In the genomic region with DNA sequence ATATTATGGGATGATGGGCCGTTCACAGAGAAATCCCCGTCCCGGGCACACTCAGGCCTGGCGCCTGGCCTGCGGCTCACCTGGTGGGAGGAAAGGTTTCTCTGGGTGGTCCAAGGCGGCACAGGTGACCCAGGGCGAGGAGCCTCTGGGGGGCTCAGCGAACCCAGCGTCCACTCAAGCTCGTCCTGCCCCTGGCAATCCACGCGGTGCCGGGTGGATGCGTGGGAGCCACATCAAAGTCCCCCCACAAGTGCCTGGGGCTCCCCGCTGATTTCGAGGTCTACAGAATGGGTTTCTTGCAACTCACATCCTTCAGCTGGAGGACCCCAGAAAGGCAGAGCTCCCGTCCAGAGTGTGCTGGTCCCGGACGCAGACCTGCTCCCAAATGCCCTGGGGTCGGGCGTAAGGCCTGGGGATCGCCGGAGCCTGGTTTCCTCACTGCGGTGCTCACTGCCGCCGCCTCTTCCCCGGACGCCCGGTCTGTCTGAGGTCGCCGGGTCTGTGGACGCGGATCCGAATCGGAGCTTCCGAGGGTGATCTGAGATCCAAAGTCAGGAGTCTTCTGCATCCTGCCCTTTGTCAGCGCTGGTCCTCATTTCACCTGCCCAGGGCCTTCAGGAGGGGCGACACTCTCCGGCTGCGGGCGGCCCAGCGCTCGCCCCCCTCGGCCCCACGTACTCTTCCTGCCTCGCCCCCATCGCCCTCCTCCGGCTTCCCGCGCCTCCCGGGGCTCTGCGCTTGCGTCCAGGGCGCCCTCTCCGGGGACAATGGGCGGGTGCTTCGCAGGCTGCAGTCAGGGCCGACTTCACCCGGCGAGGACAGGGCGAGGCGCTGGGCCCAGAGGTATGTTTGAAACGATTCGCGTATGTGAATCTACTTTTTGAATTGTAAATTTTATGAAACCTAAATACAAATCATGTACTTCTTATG, we compare ENCODE assay signal across 8 cellular contexts. TPM values are rescaled to one million over a fixed set of nuclear protein-coding genes. Genes with fewer than 3 reads are reported as not detected.
DNase-seq lines count a peak whose midpoint lies in the region; ATAC-seq lines count a peak whose summit lies in the region.

No MANE protein-coding gene starts in this region.

- ATAC-seq in GM18499 (IDR thresholded peaks at IDR 0.05; ENCODE audit: insufficient read depth, unreplicated experiment) (peak; percentile 57), HG03039 (IDR thresholded peaks at IDR 0.05; ENCODE audit: unreplicated experiment) (peak; percentile 67)

- DNase-seq in activated CD4-positive, alpha-beta T cell treated with anti-CD3 and anti-CD28 coated beads for 1 hour, result peak; percentile 41
- DNase-seq in dermis blood vessel endothelial cell, result peak; percentile 67
- DNase-seq in lung microvascular endothelial cell (ENCODE audit: low read depth in 2 of 2), result peak; percentile 68 to 71
- peak; percentile 43 for DNase-seq in stimulated activated CD8-positive, alpha-beta memory T cell treated with anti-CD3 and anti-CD28 coated beads, Interleukin-12 subunit alpha, Interleukin-12 subunit beta, amount 100 ng/mL, for 24 hours (ENCODE audit: extremely low read depth)
- DNase-seq in MV-4-11 (lab: John Stamatoyannopoulos, UW), result no peak
- no peak for DNase-seq in cerebellar nuclear complex (lab: John Stamatoyannopoulos, UW)

RNA-seq across cellular contexts. Expression of gene RUFY1, which starts 20.0 kb away (rescaled TPM):
- 65.9 and 67.8 TPM in 2 replicates for total RNA-seq in dermis blood vessel endothelial cell
- total RNA-seq in lung microvascular endothelial cell, result 27.5 and 62.9 TPM in 2 replicates

Comparison
In these comparisons a context has a peak if more than half of its experiments do, and no peak if none do; other contexts are left out.
1. DNase-seq: peak in activated CD4-positive, alpha-beta T cell treated with anti-CD3 and anti-CD28 coated beads for 1 hour (single experiment), dermis blood vessel endothelial cell (single experiment), lung microvascular endothelial cell (2 of 2) and stimulated activated CD8-positive, alpha-beta memory T cell treated with anti-CD3 and anti-CD28 coated beads, Interleukin-12 subunit alpha, Interleukin-12 subunit beta, amount 100 ng/mL, for 24 hours (single experiment); none in MV-4-11 (single experiment) and cerebellar nuclear complex (0 of 2).